Comparison of ENCODE assay signal across 7 cellular contexts in genomic region chr7:7464991-7465765, GRCh38.
DNase-seq lines count a peak whose midpoint lies in the region; ATAC-seq, FAIRE-seq and TF ChIP-seq lines count a peak whose summit lies in the region.
"Not testable (repeated sequence)": the region's sequence is repeated elsewhere in the genome, so short reads cannot be mapped to it uniquely, and the experiment has no call there.

No MANE protein-coding gene starts in this region.

- DNase-seq in Caco-2 (peak; percentile 68 to 78), DMS53 (lab: John Stamatoyannopoulos, UW) (peak; percentile 50), NCI-H146 (lab: John Stamatoyannopoulos, UW) (peak; percentile 27)
- not testable (repeated sequence) for DNase-seq in GM23338 (ENCODE audit: low spot score); astrocyte (ENCODE audit: low read depth); K562 (ENCODE audit: extremely low read depth in 1 of 4, low spot score in 3 of 4); HepG2 (ENCODE audit: low spot score)

- H4K20me1 ChIP-seq in GM23338 (replicated peaks; ENCODE audit: insufficient read depth); astrocyte (ENCODE audit: insufficient read depth, low read length); K562 (replicated peaks; ENCODE audit: control insufficient read depth, insufficient read depth, low read length); HepG2 (ENCODE audit: insufficient read depth, low read length): not testable (repeated sequence)

- H3K9me3 Mint-ChIP-seq in Caco-2 (ENCODE audit: unreplicated experiment) (peaks cover 11% of the 10 kb centered on the region), GM23338 (peaks cover 12% of the 10 kb centered on the region)
- not testable (repeated sequence) for H3K9me3 Mint-ChIP-seq in astrocyte (ENCODE audit: unreplicated experiment)

- H3K27me3 Mint-ChIP-seq in Caco-2 (ENCODE audit: insufficient read depth, unreplicated experiment); GM23338 (ENCODE audit: insufficient read depth, low read depth, poor library complexity); astrocyte (ENCODE audit: low read depth, unreplicated experiment): not testable (repeated sequence)

- H3K9ac ChIP-seq in astrocyte (ENCODE audit: low read length); K562 (ENCODE audit: insufficient read depth in 1 of 2, low read depth in 2 of 2, low read length in 2 of 2); HepG2 (ENCODE audit: insufficient read depth, low read depth, low read length): not testable (repeated sequence)

- not testable (repeated sequence) for H3K4me1 ChIP-seq in Caco-2; GM23338 (ENCODE audit: insufficient read depth); astrocyte (ENCODE audit: insufficient read depth, low read length); K562 (replicated peaks in 1 of 2; ENCODE audit: control insufficient read depth in 2 of 2, insufficient read depth in 2 of 2, low read length in 2 of 2); HepG2 (ENCODE audit: insufficient read depth, low read length)

- not testable (repeated sequence) for H3K9me2 ChIP-seq in GM23338 (ENCODE audit: insufficient read depth)

- TF ChIP-seq POLR2A in K562 (conservative IDR thresholded peaks at IDR 0.05); HepG2 (IDR thresholded peaks at IDR 0.05; ENCODE audit: insufficient read depth in 1 of 2, low read depth in 2 of 2, low read length in 2 of 2): not testable (repeated sequence)

- not testable (repeated sequence) for H3K27me3 ChIP-seq in Caco-2 (replicated peaks; ENCODE audit: control insufficient read depth, insufficient read depth, low read length); GM23338 (ENCODE audit: insufficient read depth); astrocyte (ENCODE audit: insufficient read depth, low read length); K562 (ENCODE audit: control insufficient read depth in 2 of 2, insufficient read depth in 2 of 2, low read length in 2 of 2); HepG2 (ENCODE audit: control insufficient read depth in 1 of 2, insufficient read depth in 2 of 2, low read length in 2 of 2)

- H3K79me2 ChIP-seq in GM23338 (replicated peaks; ENCODE audit: insufficient read depth); astrocyte (ENCODE audit: insufficient read depth, low read length); K562 (ENCODE audit: control insufficient read depth, insufficient read depth, low read length); HepG2 (ENCODE audit: insufficient read depth, low read length): not testable (repeated sequence)

- FAIRE-seq in astrocyte (lab: Jason Lieb, UNC); K562 (lab: Jason Lieb, UNC); HepG2 (lab: Jason Lieb, UNC): not testable (repeated sequence)

- H3K36me3 Mint-ChIP-seq in Caco-2 (ENCODE audit: insufficient read depth, unreplicated experiment); astrocyte (ENCODE audit: low read depth, unreplicated experiment): not testable (repeated sequence)
- H3K36me3 Mint-ChIP-seq in GM23338 (ENCODE audit: low read depth): peaks cover 12% of the 10 kb centered on the region

- H3K4me2 ChIP-seq in GM23338; astrocyte (ENCODE audit: low read length); HepG2 (ENCODE audit: low read depth, low read length): not testable (repeated sequence)
- H3K4me2 ChIP-seq in K562 (ENCODE audit: insufficient read depth, low read length): peak overlapping the region; percentile 25

- TF ChIP-seq CTCF in Caco-2 (IDR thresholded peaks at IDR 0.05; ENCODE audit: insufficient read depth in 1 of 2, low read depth in 1 of 2, low read length in 1 of 2, severe bottlenecking in 1 of 2, unreplicated experiment in 1 of 2); GM23338 (conservative IDR thresholded peaks at IDR 0.05; ENCODE audit: low read depth in 2 of 2); astrocyte (IDR thresholded peaks at IDR 0.05; ENCODE audit: insufficient read depth, low read depth, low read length); K562 (IDR thresholded peaks at IDR 0.05 in 2 of 3, conservative IDR thresholded peaks at IDR 0.05 in 1 of 3; ENCODE audit: insufficient read depth in 2 of 3, low read depth in 1 of 3, low read length in 3 of 3); HepG2 (CRISPR knock-in tag; IDR thresholded peaks at IDR 0.05): not testable (repeated sequence)

- H3K4me1 Mint-ChIP-seq in Caco-2 (ENCODE audit: low read depth, unreplicated experiment); GM23338; astrocyte (ENCODE audit: low read depth, unreplicated experiment): not testable (repeated sequence)

- H2AFZ ChIP-seq in GM23338 (peak overlapping the region; percentile 94), K562 (ENCODE audit: low read depth, low read length) (peak overlapping the region; percentile 79)
- not testable (repeated sequence) for H2AFZ ChIP-seq in astrocyte (ENCODE audit: low read depth, low read length); HepG2 (ENCODE audit: low read length)

- ATAC-seq in GM23338, K562, HepG2: not testable (repeated sequence)

- H3F3A ChIP-seq in GM23338 (replicated peaks; ENCODE audit: low read depth): not testable (repeated sequence)

- intact Hi-C loops in Caco-2 (cut with micrococcal nuclease; ENCODE audit: unreplicated experiment); K562 (cut with micrococcal nuclease); HepG2 (cut with micrococcal nuclease; ENCODE audit: unreplicated experiment): not testable (repeated sequence)

- not testable (repeated sequence) for TF ChIP-seq EP300 in K562 (IDR thresholded peaks at IDR 0.05; ENCODE audit: low read length); HepG2 (IDR thresholded peaks at IDR 0.05; ENCODE audit: low read depth in 2 of 2, low read length in 2 of 2); HepG2 (CRISPR knock-in tag; IDR thresholded peaks at IDR 0.05; ENCODE audit: borderline replicate concordance)

- CTCF ChIA-PET in Caco-2 (lab: Charles Lee): interaction anchor here (0.7 kb wide), 1 partner anchor 588 kb away, joined by 4 read pairs; no protein-coding TSS in a partner anchor
- CTCF ChIA-PET in K562 (lab: Yijun Ruan, JAX; ENCODE audit: low intra/inter-chr PET ratio); HepG2 (lab: Yijun Ruan, JAX; ENCODE audit: low intra/inter-chr PET ratio, low total read pairs): not testable (repeated sequence)

- POLR2A ChIA-PET in Caco-2 (lab: Charles Lee); K562 (lab: Yijun Ruan, JAX); HepG2 (lab: Yijun Ruan, JAX): not testable (repeated sequence)

- H3K9me1 ChIP-seq in K562 (ENCODE audit: control insufficient read depth, insufficient read depth, low read length): not testable (repeated sequence)

- 24% methylated on average over 20 of the region's 39 CpGs for WGBS in K562 (ENCODE audit: insufficient coverage, low coverage, missing lambda C conversion rate)
- 87% methylated on average over 17 of the region's 39 CpGs for WGBS in HepG2 (ENCODE audit: low lambda C conversion rate)

- in situ Hi-C loops in K562 (cut with MboI); HepG2 (cut with HindIII; ENCODE audit: extremely low pct_ligation_motif_present, low pct_unique_long_range_greater_than_20kb): not testable (repeated sequence)

- TF ChIP-seq RAD21 in K562 (CRISPR knock-in tag; conservative IDR thresholded peaks at IDR 0.05 in 1 of 2, IDR thresholded peaks at IDR 0.05 in 1 of 2); HepG2 (CRISPR knock-in tag; IDR thresholded peaks at IDR 0.05): not testable (repeated sequence)

- H3K9me3 ChIP-seq in Caco-2; astrocyte (ENCODE audit: insufficient read depth, low read depth, low read length); K562 (replicated peaks; ENCODE audit: control insufficient read depth, insufficient read depth, low read depth, low read length); HepG2 (ENCODE audit: low read length): not testable (repeated sequence)

- BruUV-seq in Caco-2 (replicated peaks; lab: Mats Ljungman, UMichigan); K562 (replicated peaks; lab: Mats Ljungman, UMichigan); HepG2 (replicated peaks; lab: Mats Ljungman, UMichigan): not testable (repeated sequence)

- not testable (repeated sequence) for H3K27ac ChIP-seq in GM23338 (ENCODE audit: low read depth); astrocyte (ENCODE audit: low read depth, low read length); K562 (ENCODE audit: extremely low read depth, low read depth, low read length); HepG2 (ENCODE audit: extremely low read length, insufficient read depth, low read length)

- peak overlapping the region; percentile 97 for H3K27ac Mint-ChIP-seq in Caco-2 (ENCODE audit: unreplicated experiment)
- not testable (repeated sequence) for H3K27ac Mint-ChIP-seq in GM23338
- H3K27ac Mint-ChIP-seq in astrocyte (ENCODE audit: unreplicated experiment): peak overlapping the region; percentile 26

- H3K4me3 ChIP-seq in Caco-2 (ENCODE audit: low read depth, low read length): peak overlapping the region; percentile 30
- H3K4me3 ChIP-seq in GM23338; astrocyte (ENCODE audit: insufficient read depth, low read depth, low read length); K562; HepG2 (replicated peaks in 1 of 3; ENCODE audit: insufficient read depth in 1 of 3, low read depth in 2 of 3, low read length in 3 of 3): not testable (repeated sequence)

- not testable (repeated sequence) for H3K36me3 ChIP-seq in Caco-2 (ENCODE audit: control insufficient read depth, insufficient read depth, low read length); GM23338 (ENCODE audit: insufficient read depth); astrocyte (ENCODE audit: insufficient read depth, low read length); K562 (ENCODE audit: control insufficient read depth, insufficient read depth, low read length); HepG2 (replicated peaks in 1 of 2; ENCODE audit: control insufficient read depth in 1 of 2, insufficient read depth in 2 of 2, low read length in 2 of 2)

- peak overlapping the region; percentile 96 for H3K4me3 Mint-ChIP-seq in Caco-2 (ENCODE audit: unreplicated experiment)
- not testable (repeated sequence) for H3K4me3 Mint-ChIP-seq in GM23338; astrocyte (ENCODE audit: unreplicated experiment)
